27 cellular contexts compared by ENCODE assay signal in the genomic region with DNA sequence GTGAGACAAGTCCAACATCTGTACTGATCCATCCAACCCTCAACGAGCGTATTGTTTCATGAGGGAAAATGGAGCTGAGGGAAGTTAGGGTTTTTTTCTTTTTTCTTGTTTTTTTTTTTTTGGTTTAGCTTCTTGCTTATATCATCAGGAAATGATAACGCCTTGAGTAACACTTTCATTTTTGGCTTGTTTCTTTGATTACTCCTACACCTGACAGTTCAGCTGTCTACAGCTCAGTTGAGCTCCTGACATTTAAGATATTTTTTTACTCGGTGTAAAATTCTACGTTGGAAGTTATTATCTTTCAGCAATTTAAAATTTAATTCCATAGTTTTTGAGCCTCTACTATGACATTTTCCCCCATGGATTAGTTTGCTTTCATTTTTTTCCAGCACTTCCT.
"Had no signal": no experiment of that assay in that cellular context is flagged by ENCODE, and none has a peak within 500 bp of the region (broad histone marks: within the 10 kb centered on the region; RNA-seq: fewer than 3 reads in every experiment).

No MANE protein-coding gene starts in this region.

- H3K4me1 ChIP-seq: left lung, lower lobe of right lung, stomach, testis, thyroid gland, transverse colon, upper lobe of left lung, vagina had no signal

- ATAC-seq: left lung; lower lobe of right lung; naive thymus-derived CD8-positive, alpha-beta T cell; right cardiac atrium; sciatic nerve; stimulated activated naive CD8-positive, alpha-beta T cell treated with anti-CD3 and anti-CD28 coated beads, Interleukin-15, Interleukin-2, amounts not matched to agents 100 U/mL and 50 U/mL, for 24 hours had no signal

- H3K27me3 ChIP-seq: left lung, neutrophil, stomach, testis, thyroid gland, transverse colon, upper lobe of left lung, vagina had no signal

- H3K36me3 ChIP-seq: left lung, lower lobe of right lung, neutrophil, stomach, thyroid gland, transverse colon, upper lobe of left lung, vagina had no signal

- FAIRE-seq: keratinocyte had no signal

- DNase-seq: hippocampal formation; kidney glomerular epithelial cell; left cardiac atrium; left lung; lower lobe of right lung; mammary epithelial cell; mesenchymal stem cell; naive thymus-derived CD8-positive, alpha-beta T cell; occipital lobe; retina; right cardiac atrium; stimulated activated CD4-positive, alpha-beta T cell treated with anti-CD3 and anti-CD28 coated beads, Interleukin-12 subunit alpha, Interleukin-12 subunit beta, amount 100 ng/mL, for 4 hours; stimulated activated CD4-positive, alpha-beta T cell treated with anti-CD3 and anti-CD28 coated beads, Interleukin-15, amount 100 ng/mL, for 24 hours; stimulated activated CD4-positive, alpha-beta T cell treated with anti-CD3 and anti-CD28 coated beads, Interleukin-2, amount 100 ng/mL, for 24 hours; stimulated activated CD4-positive, alpha-beta T cell treated with anti-CD3 and anti-CD28 coated beads, Interleukin-4, amount 100 ng/mL, for 1 hour; stimulated activated naive B cell treated with anti-CD40 and anti-IgM and Interleukin-4, amounts not matched to agents 10 μg/mL and 1 μg/mL and 100 μg/mL, for 72 hours; stimulated activated naive CD8-positive, alpha-beta T cell treated with anti-CD3 and anti-CD28 coated beads, Interleukin-15, Interleukin-2, amounts not matched to agents 100 U/mL and 50 U/mL, for 24 hours; stomach; testis; thyroid gland; transverse colon; upper lobe of left lung had no signal

- H3K27ac ChIP-seq: left lung, lower lobe of right lung, neutrophil, skin epidermis, stomach, testis, thyroid gland, transverse colon, upper lobe of left lung, vagina had no signal

- H3K9me3 ChIP-seq: left lung, lower lobe of right lung, neutrophil, testis, thyroid gland, transverse colon, vagina had no signal

- H3K4me3 ChIP-seq: left lung, lower lobe of right lung, skin epidermis, stomach, testis, thyroid gland, transverse colon, upper lobe of left lung, vagina had no signal
